In genomic region chrX:13081385-13082285, GRCh38 we compare ENCODE assay signal across 8 cellular contexts. TPM values are rescaled to one million over a fixed set of nuclear protein-coding genes. Genes with fewer than 3 reads are reported as not detected.
DNase-seq lines count a peak whose midpoint lies in the region; ATAC-seq and TF ChIP-seq lines count a peak whose summit lies in the region.

No MANE protein-coding gene starts in this region.

- H3K9me3 Mint-ChIP-seq in T-helper 1 cell treated with Interleukin-12 subunit alpha and Interleukin-12 subunit beta and Interleukin-4 antibody, amounts not matched to agents 30 μg/mL and 1 μg/mL, for 36 hours: no peaks in the 10 kb centered on the region

- no peaks in the 10 kb centered on the region for H3K36me3 ChIP-seq in muscle layer of duodenum (ENCODE audit: control insufficient read depth in 1 of 2, insufficient read depth in 2 of 2, low read length in 2 of 2)

- peak overlapping the region; percentile 56 for H3K4me3 Mint-ChIP-seq in T-helper 1 cell treated with Interleukin-12 subunit alpha and Interleukin-12 subunit beta and Interleukin-4 antibody, amounts not matched to agents 30 μg/mL and 1 μg/mL, for 36 hours

- H3K36me3 Mint-ChIP-seq in T-helper 1 cell treated with Interleukin-12 subunit alpha and Interleukin-12 subunit beta and Interleukin-4 antibody, amounts not matched to agents 30 μg/mL and 1 μg/mL, for 36 hours (ENCODE audit: low read depth): peaks cover 2% of the 10 kb centered on the region

- no peak overlapping the region for H3K4me3 ChIP-seq in muscle layer of duodenum (ENCODE audit: low read depth in 1 of 2, low read length in 2 of 2)

- TF ChIP-seq CTCF in GM13976 (IDR thresholded peaks at IDR 0.05; ENCODE audit: borderline replicate concordance, control extremely low read depth, extremely low read depth, insufficient read depth, missing control alignments): no peak

- H3K4me1 ChIP-seq in muscle layer of duodenum (ENCODE audit: control insufficient read depth in 1 of 2, insufficient read depth in 2 of 2, low read length in 2 of 2): peaks cover 6 to 16% of the 10 kb centered on the region in 2 donors

- peak overlapping the region; percentile 91 for H3K27ac Mint-ChIP-seq in T-helper 1 cell treated with Interleukin-12 subunit alpha and Interleukin-12 subunit beta and Interleukin-4 antibody, amounts not matched to agents 30 μg/mL and 1 μg/mL, for 36 hours

- ATAC-seq in HG02943 (IDR thresholded peaks at IDR 0.05; ENCODE audit: low read depth, unreplicated experiment) (peak; percentile 70), GM18520 (IDR thresholded peaks at IDR 0.05; ENCODE audit: unreplicated experiment) (no peak), HG03571 (IDR thresholded peaks at IDR 0.05; ENCODE audit: unreplicated experiment) (no peak)

- H3K27me3 ChIP-seq in muscle layer of duodenum (ENCODE audit: low read depth, low read length): no peaks in the 10 kb centered on the region

- peaks cover 67% of the 10 kb centered on the region for H3K4me1 Mint-ChIP-seq in T-helper 1 cell treated with Interleukin-12 subunit alpha and Interleukin-12 subunit beta and Interleukin-4 antibody, amounts not matched to agents 30 μg/mL and 1 μg/mL, for 36 hours (ENCODE audit: low read depth)

- peak overlapping the region; percentile 42 for H3K27ac ChIP-seq in muscle layer of duodenum (ENCODE audit: low read length)

- no peaks in the 10 kb centered on the region for H3K27me3 Mint-ChIP-seq in T-helper 1 cell treated with Interleukin-12 subunit alpha and Interleukin-12 subunit beta and Interleukin-4 antibody, amounts not matched to agents 30 μg/mL and 1 μg/mL, for 36 hours (ENCODE audit: low read depth)

- in situ Hi-C loops in GM13976 (cut with MboI; ENCODE audit: low sequenced_read_pairs, unreplicated experiment): loop anchor here (25.0 kb wide), 1 partner anchor 581 kb away; the partner anchor contains the start of gene TCEANC

- DNase-seq in GM13976 (ENCODE audit: low spot score): peak; percentile 25
- DNase-seq in HT-29 (ENCODE audit: low spot score): no peak
- no peak for DNase-seq in SK-N-DZ (ENCODE audit: low spot score)

- no peaks in the 10 kb centered on the region for H3K9me3 ChIP-seq in muscle layer of duodenum (ENCODE audit: control insufficient read depth in 1 of 2, low read length in 2 of 2)

RNA-seq across cellular contexts. Expression of gene FAM9C, which starts 37.2 kb away (rescaled TPM):
- not detected in 2 replicates for total RNA-seq in HT-29 (2014; rRNA removed; shearing (Covaris generic))
- not detected in 2 replicates for polyA plus RNA-seq in SK-N-DZ (2014; cell fraction: cytosol; rRNA removed)
- not detected in 2 replicates for polyA plus RNA-seq in SK-N-DZ (2014; cell fraction: nucleus; rRNA removed)
